Comparison of ENCODE assay signal across 15 cellular contexts in the genomic region with DNA sequence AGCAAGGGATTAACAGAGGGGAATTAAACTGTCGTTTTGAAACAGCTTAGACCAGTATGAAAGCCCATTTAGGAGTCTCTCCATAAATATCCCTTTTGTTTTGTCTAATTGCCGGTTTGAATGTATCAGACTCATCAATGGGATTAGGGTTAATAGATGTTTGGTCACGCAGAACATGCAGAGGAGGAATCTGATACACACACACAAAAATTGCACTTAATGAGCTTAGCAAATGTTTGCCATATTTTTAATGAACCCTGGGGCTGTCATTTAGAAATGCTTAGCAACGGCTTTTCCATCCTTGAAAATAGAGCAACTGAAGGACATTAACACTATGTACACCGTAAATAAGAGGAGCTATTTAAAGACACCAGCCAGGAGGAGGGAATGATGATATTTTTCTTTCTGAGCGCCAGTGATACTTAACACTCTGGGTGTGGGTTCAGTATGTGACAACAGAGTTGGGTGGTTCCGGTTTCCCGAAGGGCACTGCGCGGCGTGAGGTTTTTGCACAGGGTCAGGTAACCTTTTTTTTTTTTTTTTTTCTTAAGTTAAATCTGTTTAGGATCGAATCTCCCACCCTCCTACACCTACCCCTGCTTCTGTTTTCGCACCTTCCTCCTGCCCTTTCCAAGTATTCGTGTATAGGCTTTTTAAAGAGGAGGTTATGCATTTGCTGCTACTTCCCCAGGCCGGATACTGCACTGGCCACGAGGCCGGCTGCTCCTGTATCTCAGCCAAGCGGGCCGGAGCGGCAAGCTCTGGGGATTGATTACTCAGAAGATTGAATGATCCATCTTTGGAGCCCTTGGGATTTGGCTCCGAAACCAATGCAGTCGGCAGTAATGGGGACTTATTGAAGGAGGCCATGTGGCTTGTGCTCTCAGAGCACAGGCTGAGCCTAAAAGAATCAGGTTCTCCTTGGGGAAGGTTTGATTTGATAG.
DNase-seq lines count a peak whose midpoint lies in the region; ATAC-seq and TF ChIP-seq lines count a peak whose summit lies in the region.
"Had no signal": no experiment of that assay in that cellular context is flagged by ENCODE, and none has a peak within 500 bp of the region (broad histone marks: within the 10 kb centered on the region; RNA-seq: fewer than 3 reads in every experiment).

No MANE protein-coding gene starts in this region.

- DNase-seq in Right ventricle myocardium superior (peak; percentile 38), Right ventricle myocardium inferior (ENCODE audit: missing footprints) (no peak), NCI-H526 treated with DMSO at 0.1 percent for 48 hours (lab: John Stamatoyannopoulos, UW) (peak; percentile 72), mesenchymal stem cell (no peak), cardiac septum (ENCODE audit: low spot score) (no peak)
- no peak for DNase-seq in activated CD8-positive, alpha-beta T cell treated with anti-CD3 and anti-CD28 coated beads for 36 hours
- DNase-seq: activated CD4-positive, alpha-beta T cell treated with anti-CD3 and anti-CD28 coated beads for 4 hours; activated T-cell treated with anti-CD3 and anti-CD28 coated beads, Interleukin-2, amount 50 U/mL, for 48 hours; CD8-positive, alpha-beta T cell; KBM-7; NCI-H345; sigmoid colon had no signal

- no peaks in the 10 kb centered on the region for H3K4me1 Mint-ChIP-seq in activated CD8-positive, alpha-beta T cell treated with anti-CD3 and anti-CD28 coated beads for 36 hours (ENCODE audit: low read depth)

- peaks cover 0 to 12% of the 10 kb centered on the region in 2 experiments for H3K27me3 ChIP-seq in mesenchymal stem cell (ENCODE audit: control insufficient read depth in 1 of 2, insufficient read depth in 1 of 2, low read length in 2 of 2)
- H3K27me3 ChIP-seq: sigmoid colon had no signal

- no peak overlapping the region for H3K9ac ChIP-seq in mesenchymal stem cell (ENCODE audit: low read length)

- H3K18ac ChIP-seq in mesenchymal stem cell (ENCODE audit: low read depth in 1 of 2, low read length in 2 of 2): no peak overlapping the region

- H3K9me3 ChIP-seq in mesenchymal stem cell (ENCODE audit: control insufficient read depth, low read length): no peaks in the 10 kb centered on the region
- H3K9me3 ChIP-seq: A549, sigmoid colon had no signal

- POLR2A ChIA-PET in activated CD8-positive, alpha-beta T cell treated with anti-CD3 and anti-CD28 coated beads for 36 hours (lab: Charles Lee): no interaction called here

- H3K4me2 ChIP-seq in mesenchymal stem cell (ENCODE audit: low read length, poor library complexity, severe bottlenecking): no peak overlapping the region
- H3K4me2 ChIP-seq: A549 had no signal

- no peak overlapping the region for H3K27ac Mint-ChIP-seq in activated CD8-positive, alpha-beta T cell treated with anti-CD3 and anti-CD28 coated beads for 36 hours
- H3K27ac Mint-ChIP-seq: CD8-positive, alpha-beta T cell had no signal

- TF ChIP-seq CTCF in activated CD8-positive, alpha-beta T cell treated with anti-CD3 and anti-CD28 coated beads for 36 hours (IDR thresholded peaks at IDR 0.05): no peak

- H3K79me1 ChIP-seq in mesenchymal stem cell (replicated peaks; ENCODE audit: low read length, poor library complexity, severe bottlenecking): no peaks in the 10 kb centered on the region

- peaks cover 5% of the 10 kb centered on the region for H3K4me1 ChIP-seq in mesenchymal stem cell (ENCODE audit: control insufficient read depth, insufficient read depth, low read depth, low read length)
- H3K4me1 ChIP-seq: A549, sigmoid colon had no signal

- H3K36me3 Mint-ChIP-seq in activated CD8-positive, alpha-beta T cell treated with anti-CD3 and anti-CD28 coated beads for 36 hours (ENCODE audit: low read depth): no peaks in the 10 kb centered on the region
- H3K36me3 Mint-ChIP-seq: CD8-positive, alpha-beta T cell had no signal

- ATAC-seq in Right ventricle myocardium superior (ENCODE audit: poor library complexity): no peak
- ATAC-seq in Right ventricle myocardium inferior: no peak
- no peak for ATAC-seq in GM21447 (IDR thresholded peaks at IDR 0.05; ENCODE audit: unreplicated experiment)
- no peak for ATAC-seq in activated CD8-positive, alpha-beta T cell treated with anti-CD3 and anti-CD28 coated beads for 36 hours
- no peak for ATAC-seq in GM21825 (IDR thresholded peaks at IDR 0.05; ENCODE audit: unreplicated experiment)
- ATAC-seq: A549; CD8-positive, alpha-beta T cell had no signal

- no peak overlapping the region for H2BK5ac ChIP-seq in mesenchymal stem cell (ENCODE audit: low read depth, low read length, poor library complexity, severe bottlenecking)

- H3K4ac ChIP-seq in mesenchymal stem cell (ENCODE audit: low read depth in 1 of 2, low read length in 2 of 2): no peak overlapping the region

- peaks cover 7% of the 10 kb centered on the region for H3K27me3 Mint-ChIP-seq in activated CD8-positive, alpha-beta T cell treated with anti-CD3 and anti-CD28 coated beads for 36 hours

- H4K91ac ChIP-seq in mesenchymal stem cell (ENCODE audit: low read length): no peak overlapping the region

- H2AK5ac ChIP-seq in mesenchymal stem cell (ENCODE audit: low read length, severe bottlenecking): peak overlapping the region; percentile 16

- no peaks in the 10 kb centered on the region for H3K36me3 ChIP-seq in mesenchymal stem cell (ENCODE audit: control insufficient read depth in 1 of 2, insufficient read depth in 2 of 2, low read depth in 1 of 2, low read length in 2 of 2)
- H3K36me3 ChIP-seq: sigmoid colon had no signal

- H3K14ac ChIP-seq in mesenchymal stem cell (ENCODE audit: low read length in 2 of 2): no peak overlapping the region

- no peaks in the 10 kb centered on the region for H3K9me3 Mint-ChIP-seq in activated CD8-positive, alpha-beta T cell treated with anti-CD3 and anti-CD28 coated beads for 36 hours
- H3K9me3 Mint-ChIP-seq: CD8-positive, alpha-beta T cell had no signal

- H2AFZ ChIP-seq in mesenchymal stem cell (ENCODE audit: low read depth, low read length): no peak overlapping the region

- H3K27ac ChIP-seq in mesenchymal stem cell (ENCODE audit: low read length, poor library complexity, severe bottlenecking): no peak overlapping the region
- H3K27ac ChIP-seq: A549, sigmoid colon had no signal

- 91% methylated on average over 16 of the region's 22 CpGs for WGBS in mesenchymal stem cell

- H3K23ac ChIP-seq in mesenchymal stem cell (ENCODE audit: low read length in 2 of 2): no peak overlapping the region

- no peak overlapping the region for H2BK120ac ChIP-seq in mesenchymal stem cell (ENCODE audit: low read depth, low read length)

- H3K4me3 ChIP-seq in mesenchymal stem cell (ENCODE audit: insufficient read depth in 1 of 2, low read depth in 1 of 2, low read length in 2 of 2): no peak overlapping the region
- H3K4me3 ChIP-seq: A549, sigmoid colon had no signal

- no peak overlapping the region for H4K8ac ChIP-seq in mesenchymal stem cell (ENCODE audit: low read length)

- CTCF ChIA-PET in activated CD8-positive, alpha-beta T cell treated with anti-CD3 and anti-CD28 coated beads for 36 hours (lab: Charles Lee): no interaction called here

- H3K4me3 Mint-ChIP-seq in activated CD8-positive, alpha-beta T cell treated with anti-CD3 and anti-CD28 coated beads for 36 hours: no peak overlapping the region
- H3K4me3 Mint-ChIP-seq: CD8-positive, alpha-beta T cell had no signal

- no peak overlapping the region for H2BK12ac ChIP-seq in mesenchymal stem cell (ENCODE audit: low read length in 2 of 2)

- intact Hi-C loops in Right ventricle myocardium superior (cut with DNase I): no loop called here
- intact Hi-C loops in Right ventricle myocardium inferior (cut with DNase I): no loop called here
- intact Hi-C loops in cardiac septum (cut with DNase I): no loop called here
- intact Hi-C loops in activated CD8-positive, alpha-beta T cell treated with anti-CD3 and anti-CD28 coated beads for 36 hours (cut with micrococcal nuclease): no loop called here

- H2BK15ac ChIP-seq in mesenchymal stem cell (ENCODE audit: low read depth, poor library complexity, severe bottlenecking): no peak overlapping the region

Comparison
In these comparisons a context has a peak if more than half of its experiments do, and no peak if none do; other contexts are left out.
1. DNase-seq: peak in Right ventricle myocardium superior (single experiment) and NCI-H526 treated with DMSO at 0.1 percent for 48 hours (single experiment); none in Right ventricle myocardium inferior (single experiment), mesenchymal stem cell (single experiment), cardiac septum (single experiment) and activated CD8-positive, alpha-beta T cell treated with anti-CD3 and anti-CD28 coated beads for 36 hours (single experiment).